In the genomic region with DNA sequence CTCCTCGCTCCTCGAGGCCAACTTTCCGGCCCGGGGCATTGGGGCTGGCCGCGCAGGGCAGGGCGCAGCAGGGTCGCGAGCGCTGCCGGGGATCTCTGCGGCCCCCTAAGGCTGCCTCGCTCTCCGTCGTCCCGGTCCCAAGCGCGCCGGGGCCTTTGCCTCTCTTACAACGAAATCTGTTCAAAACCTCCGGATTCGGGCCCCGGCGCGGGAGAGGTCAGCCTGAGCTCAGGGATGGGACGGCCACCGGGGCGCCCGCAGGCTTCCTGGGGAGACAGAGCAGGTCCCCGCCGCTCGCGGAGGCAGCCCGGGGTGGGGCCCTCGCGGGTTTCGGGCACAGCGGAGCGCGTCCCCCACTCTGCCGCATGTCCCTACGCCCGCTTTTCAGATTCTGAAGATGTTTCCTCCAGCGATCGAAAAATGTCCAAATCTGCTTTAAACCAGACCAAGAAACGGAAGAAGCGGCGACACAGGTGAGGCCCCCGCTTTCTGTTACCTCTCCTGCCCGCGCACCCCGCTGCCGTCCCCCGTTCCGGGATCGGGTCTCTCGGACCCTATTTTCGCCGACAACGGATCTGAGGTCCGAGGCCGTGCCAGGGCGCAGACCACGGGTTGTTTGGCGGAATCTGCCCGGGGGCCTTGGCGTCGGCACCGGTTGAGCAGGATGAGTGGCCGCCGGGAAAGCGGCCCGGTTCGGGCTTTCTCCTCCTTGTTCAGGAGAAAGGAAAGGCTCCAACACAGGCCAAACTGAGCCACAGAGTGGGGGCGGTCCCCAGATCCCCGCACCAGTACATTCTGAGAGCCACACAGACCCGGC, we compare ENCODE assay signal across 8 cellular contexts.
DNase-seq lines count a peak whose midpoint lies in the region; ATAC-seq lines count a peak whose summit lies in the region.

No MANE protein-coding gene starts in this region.

- H3K27me3 Mint-ChIP-seq in activated naive CD8-positive, alpha-beta T cell treated with anti-CD3 and anti-CD28 coated beads, Interleukin-2, amount 50 U/mL, for 24 hours = peaks cover 71% of the 10 kb centered on the region
- peaks cover 83% of the 10 kb centered on the region for H3K27me3 Mint-ChIP-seq in stimulated activated naive CD8-positive, alpha-beta T cell treated with anti-CD3 and anti-CD28 coated beads, Interleukin-15, Interleukin-2, amounts not matched to agents 100 ng/mL and 50 ng/mL, for 24 hours

- DNase-seq in DMS79 treated with DMSO at 0.1 percent for 48 hours (lab: John Stamatoyannopoulos, UW) (peak; percentile 26), DMS79 (lab: John Stamatoyannopoulos, UW) (no peak), iPS-NIHi7 (ENCODE audit: extremely low spot score) (peak; percentile 55), caudate nucleus (lab: John Stamatoyannopoulos, UW) (no peak), NCI-H524 treated with DMSO at 0.1 percent for 48 hours (lab: John Stamatoyannopoulos, UW) (no peak)
- no peak for DNase-seq in activated naive CD8-positive, alpha-beta T cell treated with anti-CD3 and anti-CD28 coated beads, Interleukin-2, amount 50 U/mL, for 24 hours

- H3K4me3 Mint-ChIP-seq in activated naive CD8-positive, alpha-beta T cell treated with anti-CD3 and anti-CD28 coated beads, Interleukin-2, amount 50 U/mL, for 24 hours = peak overlapping the region; percentile 63
- H3K4me3 Mint-ChIP-seq in stimulated activated naive CD8-positive, alpha-beta T cell treated with anti-CD3 and anti-CD28 coated beads, Interleukin-15, Interleukin-2, amounts not matched to agents 100 ng/mL and 50 ng/mL, for 24 hours = peak overlapping the region; percentile 56

- no peak for ATAC-seq in activated naive CD8-positive, alpha-beta T cell treated with anti-CD3 and anti-CD28 coated beads, Interleukin-2, amount 50 U/mL, for 24 hours
- no peak for ATAC-seq in GM21737 (IDR thresholded peaks at IDR 0.05; ENCODE audit: unreplicated experiment)

- peaks cover 18% of the 10 kb centered on the region for H3K4me1 Mint-ChIP-seq in activated naive CD8-positive, alpha-beta T cell treated with anti-CD3 and anti-CD28 coated beads, Interleukin-2, amount 50 U/mL, for 24 hours
- H3K4me1 Mint-ChIP-seq in stimulated activated naive CD8-positive, alpha-beta T cell treated with anti-CD3 and anti-CD28 coated beads, Interleukin-15, Interleukin-2, amounts not matched to agents 100 ng/mL and 50 ng/mL, for 24 hours (ENCODE audit: low read depth) = peaks cover 24% of the 10 kb centered on the region

- no peak overlapping the region for H3K27ac Mint-ChIP-seq in activated naive CD8-positive, alpha-beta T cell treated with anti-CD3 and anti-CD28 coated beads, Interleukin-2, amount 50 U/mL, for 24 hours
- no peak overlapping the region for H3K27ac Mint-ChIP-seq in stimulated activated naive CD8-positive, alpha-beta T cell treated with anti-CD3 and anti-CD28 coated beads, Interleukin-15, Interleukin-2, amounts not matched to agents 100 ng/mL and 50 ng/mL, for 24 hours

- H3K27ac ChIP-seq in caudate nucleus (ENCODE audit: low read depth, low read length) = no peak overlapping the region

- H3K36me3 Mint-ChIP-seq in activated naive CD8-positive, alpha-beta T cell treated with anti-CD3 and anti-CD28 coated beads, Interleukin-2, amount 50 U/mL, for 24 hours (ENCODE audit: low read depth) = no peaks in the 10 kb centered on the region
- H3K36me3 Mint-ChIP-seq in stimulated activated naive CD8-positive, alpha-beta T cell treated with anti-CD3 and anti-CD28 coated beads, Interleukin-15, Interleukin-2, amounts not matched to agents 100 ng/mL and 50 ng/mL, for 24 hours (ENCODE audit: low read depth) = no peaks in the 10 kb centered on the region

- no peaks in the 10 kb centered on the region for H3K9me3 Mint-ChIP-seq in activated naive CD8-positive, alpha-beta T cell treated with anti-CD3 and anti-CD28 coated beads, Interleukin-2, amount 50 U/mL, for 24 hours
- no peaks in the 10 kb centered on the region for H3K9me3 Mint-ChIP-seq in stimulated activated naive CD8-positive, alpha-beta T cell treated with anti-CD3 and anti-CD28 coated beads, Interleukin-15, Interleukin-2, amounts not matched to agents 100 ng/mL and 50 ng/mL, for 24 hours

Comparison
In these comparisons a context has a peak if more than half of its experiments do, and no peak if none do; other contexts are left out.
1. DNase-seq: peak in DMS79 treated with DMSO at 0.1 percent for 48 hours (single experiment) and iPS-NIHi7 (single experiment); none in DMS79 (single experiment), activated naive CD8-positive, alpha-beta T cell treated with anti-CD3 and anti-CD28 coated beads, Interleukin-2, amount 50 U/mL, for 24 hours (single experiment), caudate nucleus (0 of 61) and NCI-H524 treated with DMSO at 0.1 percent for 48 hours (single experiment).